1 cellular context compared by ENCODE assay signal in genomic region chr2:6069354-6069753, GRCh38.
TF ChIP-seq lines count a peak whose summit lies in the region.

No MANE protein-coding gene starts in this region.

TF ChIP-seq in H1, 55 proteins besides CTCF, POLR2A, EP300 and RAD21 (continued from another document):
- TF ChIP-seq CREB1 (IDR thresholded peaks at IDR 0.05) (0 out of 2 replicates have a peak, but pooled peaks have one; percentile 10), ATF2 (IDR thresholded peaks at IDR 0.05; ENCODE audit: low read length) (peak; percentile 96), SIX5 (IDR thresholded peaks at IDR 0.05; ENCODE audit: low read depth, low read length) (no peak), BACH1 (IDR thresholded peaks at IDR 0.05; ENCODE audit: low read length) (0 out of 2 replicates have a peak, but pooled peaks have one; percentile 7), GABPA (IDR thresholded peaks at IDR 0.05; ENCODE audit: borderline replicate concordance, insufficient read depth, low read length) (no peak), NANOG (IDR thresholded peaks at IDR 0.05; ENCODE audit: insufficient read depth, low read depth, low read length, poor library complexity, severe bottlenecking) (no peak), TCF12 (IDR thresholded peaks at IDR 0.05; ENCODE audit: low read depth, low read length) (peak; percentile 81; the same call in 1 of the 2 replicates), JUN (IDR thresholded peaks at IDR 0.05; ENCODE audit: low read depth, low read length) (peak; percentile 93), SP1 (IDR thresholded peaks at IDR 0.05; ENCODE audit: low read depth, low read length) (0 out of 2 replicates have a peak, but pooled peaks have one; percentile 20), PHF8 (conservative IDR thresholded peaks at IDR 0.05; ENCODE audit: low read depth, low read length) (no peak)
TF ChIP-seq in H1: peak in this region for 9.
